18 cellular contexts compared by ENCODE assay signal in genomic region chr3:46672349-46672695, GRCh38. TPM values are rescaled to one million over a fixed set of nuclear protein-coding genes. Genes with fewer than 3 reads are reported as not detected.
DNase-seq lines count a peak whose midpoint lies in the region; ATAC-seq and TF ChIP-seq lines count a peak whose summit lies in the region.
"Had no signal": no experiment of that assay in that cellular context is flagged by ENCODE, and none has a peak within 500 bp of the region (broad histone marks: within the 10 kb centered on the region; RNA-seq: fewer than 3 reads in every experiment).

No MANE protein-coding gene starts in this region.

- in situ Hi-C loops in transverse colon (cut with MboI; ENCODE audit: low pct_ligation_motif_present in 1 of 4, low pct_unique_long_range_greater_than_20kb in 1 of 4, low sequenced_read_pairs in 3 of 4): no loop called here

- ATAC-seq in Right ventricle myocardium superior (ENCODE audit: poor library complexity) (no peak), GM18502 (IDR thresholded peaks at IDR 0.05; ENCODE audit: poor library complexity, unreplicated experiment) (no peak)
- ATAC-seq: CD8-positive, alpha-beta T cell; GM23338 had no signal

- no peak overlapping the region for H3K9ac ChIP-seq in endodermal cell (ENCODE audit: extremely low read depth, low read length, poor library complexity, severe bottlenecking)
- H3K9ac ChIP-seq: BLaER1 treated with 17β-estradiol and CSF1 and Interleukin-3, amounts not matched to agents 10 nM and 100 nM had no signal

- H3K4me1 Mint-ChIP-seq in endodermal cell: no peaks in the 10 kb centered on the region
- H3K4me1 Mint-ChIP-seq: GM23338 had no signal

- no peak for TF ChIP-seq POLR2A in Peyer's patch (IDR thresholded peaks at IDR 0.05)
- no peak for TF ChIP-seq POLR2A in transverse colon (IDR thresholded peaks at IDR 0.05)

- H3K27me3 Mint-ChIP-seq in endodermal cell (ENCODE audit: insufficient read depth): no peaks in the 10 kb centered on the region

- 92 to 95% methylated on average over 6 of the region's 6 CpGs for WGBS in endodermal cell (ENCODE audit: insufficient coverage in 1 of 2, insufficient read length in 1 of 2), 2 experiments
- 86 to 94% methylated on average over 5 to 6 of the region's 6 CpGs for WGBS in transverse colon (ENCODE audit: low coverage in 1 of 2), 2 donors

- H3K27ac Mint-ChIP-seq in endodermal cell: no peak overlapping the region
- H3K27ac Mint-ChIP-seq: CD8-positive, alpha-beta T cell; GM23338 had no signal

- H3K4me1 ChIP-seq in Peyer's patch: no peaks in the 10 kb centered on the region
- no peaks in the 10 kb centered on the region for H3K4me1 ChIP-seq in endodermal cell (ENCODE audit: control insufficient read depth, insufficient read depth, low read length)
- H3K4me1 ChIP-seq in transverse colon: no peaks in the 10 kb centered on the region

- H3K27ac ChIP-seq in Peyer's patch: no peak overlapping the region
- H3K27ac ChIP-seq in endodermal cell (ENCODE audit: low read depth, low read length): no peak overlapping the region
- no peak overlapping the region for H3K27ac ChIP-seq in transverse colon
- H3K27ac ChIP-seq: BLaER1 treated with 17β-estradiol and CSF1 and Interleukin-3, amounts not matched to agents 10 nM and 100 nM had no signal

- no peaks in the 10 kb centered on the region for H3K9me3 Mint-ChIP-seq in endodermal cell
- H3K9me3 Mint-ChIP-seq: CD8-positive, alpha-beta T cell; GM23338 had no signal

- TF ChIP-seq CTCF in Peyer's patch (IDR thresholded peaks at IDR 0.05) (no peak), endodermal cell (conservative IDR thresholded peaks at IDR 0.05) (no peak), transverse colon (IDR thresholded peaks at IDR 0.05) (no peak)

- H3K27me3 ChIP-seq in Peyer's patch: no peaks in the 10 kb centered on the region
- no peaks in the 10 kb centered on the region for H3K27me3 ChIP-seq in endodermal cell (ENCODE audit: control insufficient read depth, insufficient read depth, low read length, poor library complexity, severe bottlenecking)
- no peaks in the 10 kb centered on the region for H3K27me3 ChIP-seq in transverse colon
- H3K27me3 ChIP-seq: BLaER1 treated with 17β-estradiol and CSF1 and Interleukin-3, amounts not matched to agents 10 nM and 100 nM had no signal

- TF ChIP-seq EP300 in transverse colon (IDR thresholded peaks at IDR 0.05; ENCODE audit: low read depth): no peak

- H3K4me3 ChIP-seq in Peyer's patch: no peak overlapping the region
- no peak overlapping the region for H3K4me3 ChIP-seq in endodermal cell (ENCODE audit: low read length)
- no peak overlapping the region for H3K4me3 ChIP-seq in transverse colon
- H3K4me3 ChIP-seq: BLaER1 treated with 17β-estradiol and CSF1 and Interleukin-3, amounts not matched to agents 10 nM and 100 nM; GM23338 had no signal

- H3K4me3 Mint-ChIP-seq in endodermal cell: no peak overlapping the region
- H3K4me3 Mint-ChIP-seq: CD8-positive, alpha-beta T cell; GM23338 had no signal

- peaks cover 3% of the 10 kb centered on the region for H3K36me3 Mint-ChIP-seq in endodermal cell (ENCODE audit: low read depth)

- intact Hi-C loops in cardiac septum (cut with DNase I): no loop called here
- intact Hi-C loops in Right ventricle myocardium superior (cut with DNase I): no loop called here
- intact Hi-C loops in transverse colon (cut with DNase I; ENCODE audit: low total_unique reads): no loop called here

- H3K36me3 ChIP-seq in Peyer's patch: peaks cover 0 to 3% (median 0%) of the 10 kb centered on the region in 3 donors
- H3K36me3 ChIP-seq in endodermal cell (ENCODE audit: control insufficient read depth, insufficient read depth, low read length): no peaks in the 10 kb centered on the region
- no peaks in the 10 kb centered on the region for H3K36me3 ChIP-seq in transverse colon

- H3K9me3 ChIP-seq in Peyer's patch (no peaks in the 10 kb centered on the region), endodermal cell (ENCODE audit: control insufficient read depth, low read length) (no peaks in the 10 kb centered on the region), transverse colon (no peaks in the 10 kb centered on the region)
- H3K9me3 ChIP-seq: BLaER1 treated with 17β-estradiol and CSF1 and Interleukin-3, amounts not matched to agents 10 nM and 100 nM had no signal

- DNase-seq in cardiac septum (ENCODE audit: low spot score): peak; percentile 60
- DNase-seq in Right ventricle myocardium superior: no peak
- DNase-seq in Peyer's patch: peak in 2 of 3 donors; percentile 26 to 38
- DNase-seq in endodermal cell: peak; percentile 10
- DNase-seq in transverse colon: peak; percentile 4
- no peak for DNase-seq in foreskin melanocyte
- DNase-seq in COLO668 (lab: John Stamatoyannopoulos, UW; ENCODE audit: unreplicated experiment): no peak
- DNase-seq: CD8-positive, alpha-beta T cell; KBM-7; NCI-H1694 treated with DMSO at 0.1 percent for 48 hours; NCI-H2107; NCI-H510A; NCI-H748 treated with DMSO at 0.1 percent for 48 hours; SIG-M5 had no signal

RNA-seq across cellular contexts. Expression of gene ALS2CL, which starts 21.2 kb away (rescaled TPM):
- total RNA-seq in cardiac septum: 32.5 TPM
- 37.0 TPM for total RNA-seq in Right ventricle myocardium superior
- total RNA-seq in Peyer's patch: 100 to 1,000 TPM in 1 of 4 donors, 10 to 100 TPM in 3; 64.3 to 113 (median 82.7) TPM
- total RNA-seq in endodermal cell: 10 to 100 TPM in 1 of 2 donors, 1 to 10 TPM in 1; 8.9 to 20.8 TPM
- 2.4 TPM for polyA plus RNA-seq in endodermal cell (2013, experiment 1 of 2)
- 1.6 TPM for polyA plus RNA-seq in endodermal cell (2013, experiment 2 of 2)
- 100 to 1,000 TPM in 2 of 4 donors, 10 to 100 TPM in 2; 67.5 to 212 (median 116) TPM for total RNA-seq in transverse colon

RNA-seq across cellular contexts. Expression of gene TMIE, which starts 28.9 kb away (rescaled TPM):
- total RNA-seq in cardiac septum: 0.51 TPM
- total RNA-seq in Right ventricle myocardium superior: 1.00 TPM
- 1 to 10 TPM in 1 of 4 donors, not detected in 3; 1.3 TPM for total RNA-seq in Peyer's patch
- 1 to 10 TPM; 1.0 to 1.1 TPM for total RNA-seq in endodermal cell
- 0.21 TPM for polyA plus RNA-seq in endodermal cell (2013, experiment 1 of 2)
- polyA plus RNA-seq in endodermal cell (2013, experiment 2 of 2): 0.21 TPM
- not detected for total RNA-seq in transverse colon
- total RNA-seq: OCI-LY7 had no signal

RNA-seq across cellular contexts. Expression of gene PRSS50, which starts 45.3 kb away (rescaled TPM):
- total RNA-seq in cardiac septum: 0.78 TPM
- total RNA-seq in Right ventricle myocardium superior: 0.16 TPM
- not detected for total RNA-seq in Peyer's patch
- total RNA-seq in endodermal cell: 1 to 10 TPM; 1.2 to 4.4 TPM
- 0.43 TPM for polyA plus RNA-seq in endodermal cell (2013, experiment 1 of 2)
- polyA plus RNA-seq in endodermal cell (2013, experiment 2 of 2): 0.62 TPM
- under 1 TPM in 1 of 4 donors, not detected in 3; 0.14 TPM for total RNA-seq in transverse colon
- total RNA-seq: CD8-positive, alpha-beta T cell; OCI-LY7 had no signal

RNA-seq across cellular contexts. Expression of gene FAM240A, which starts 60.0 kb away (rescaled TPM):
- total RNA-seq in cardiac septum (not detected), Right ventricle myocardium superior (not detected), Peyer's patch (not detected), endodermal cell (not detected), transverse colon (not detected)
- not detected for polyA plus RNA-seq in endodermal cell (2013, experiment 1 of 2)
- polyA plus RNA-seq in endodermal cell (2013, experiment 2 of 2): not detected
- total RNA-seq: CD8-positive, alpha-beta T cell; GM23338; OCI-LY7 had no signal

Comparison
In these comparisons a context has a peak if more than half of its experiments do, and no peak if none do; other contexts are left out.
1. DNase-seq: peak in cardiac septum (single experiment), Peyer's patch (2 of 3), endodermal cell (single experiment) and transverse colon (single experiment); none in Right ventricle myocardium superior (single experiment), foreskin melanocyte (single experiment) and COLO668 (single experiment).